ENCODE assay signal across 8 cellular contexts in the genomic region with DNA sequence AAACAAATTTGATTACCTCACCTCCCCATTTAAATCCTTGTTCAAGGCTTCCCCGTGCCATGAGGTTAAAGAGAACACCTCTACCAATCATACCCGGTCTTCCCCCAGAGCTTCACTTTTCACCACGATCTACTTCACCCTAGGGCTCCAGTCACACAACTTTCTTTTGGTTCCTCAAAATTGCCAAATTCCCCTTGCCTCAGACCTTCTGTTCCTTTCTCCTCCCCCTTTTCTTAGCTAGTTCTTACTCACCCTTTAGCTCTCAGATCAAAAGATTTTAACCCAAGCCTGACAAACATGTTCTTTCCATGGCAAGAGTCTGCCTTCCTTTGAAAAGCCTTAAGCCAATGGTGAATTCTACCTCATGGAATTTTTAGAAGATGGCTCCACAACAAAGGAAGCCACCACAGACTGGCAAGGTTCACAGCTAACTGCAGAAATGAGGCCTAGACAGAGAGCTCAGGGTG. TPM values are rescaled to one million over a fixed set of nuclear protein-coding genes. Genes with fewer than 3 reads are reported as not detected.
A peak's percentile ranks its signal among the peaks of the same experiment; 100 is the strongest.
DNase-seq lines count a peak whose midpoint lies in the region; ATAC-seq and TF ChIP-seq lines count a peak whose summit lies in the region.

No MANE protein-coding gene starts in this region.

- TF ChIP-seq POLR2A in heart left ventricle (IDR thresholded peaks at IDR 0.05), result no peak

- DNase-seq in heart left ventricle (no peak), cardiac septum (ENCODE audit: low spot score) (no peak), RPMI7951 (ENCODE audit: low read depth) (peak; percentile 76), fibroblast of pulmonary artery (ENCODE audit: low read depth) (peak; percentile 69), hypothalamus (lab: John Stamatoyannopoulos, UW) (no peak), epidermal melanocyte (ENCODE audit: insufficient read length, low spot score) (no peak), dermis blood vessel endothelial cell (no peak)

- TF ChIP-seq CTCF in heart left ventricle (IDR thresholded peaks at IDR 0.05) (no peak), fibroblast of pulmonary artery (IDR thresholded peaks at IDR 0.05; ENCODE audit: low read length, missing control alignments) (no peak)

- WGBS in heart left ventricle, 4 donors, result 58 to 88% (median 70%) methylated on average over 3 of the region's 3 CpGs

- peak in 3 of 4 donors; percentile 47 to 60 (median 47) for ATAC-seq in heart left ventricle
- ATAC-seq in HG02885 (IDR thresholded peaks at IDR 0.05; ENCODE audit: poor library complexity, unreplicated experiment), result peak; percentile 75

- H3K4me1 ChIP-seq in heart left ventricle, result peaks cover 0 to 85% (median 22%) of the 10 kb centered on the region in 12 donors

- intact Hi-C loops in heart left ventricle (cut with DNase I) (loop anchor here in 1 of 10 donors (5.0 kb wide), 1 partner anchor 52 kb away; no protein-coding TSS in a partner anchor), cardiac septum (cut with DNase I) (no loop called here)

- peaks cover 0 to 7% (median 0%) of the 10 kb centered on the region in 9 donors for H3K36me3 ChIP-seq in heart left ventricle

- H3K27me3 ChIP-seq in heart left ventricle, result no peaks in the 10 kb centered on the region

- H3K4me3 ChIP-seq in heart left ventricle (peak overlapping the region in 1 of 12 donors; percentile 23), fibroblast of pulmonary artery (replicated peaks; ENCODE audit: low read depth, low read length) (no peak overlapping the region)

- no peaks in the 10 kb centered on the region for H3K9me3 ChIP-seq in heart left ventricle

- H3K27ac ChIP-seq in heart left ventricle, result peak overlapping the region in 3 of 12 donors; percentile 6 to 85 (median 11)

RNA-seq across cellular contexts. Expression of gene MAPKAP1, which starts 56.7 kb away (rescaled TPM):
- 100 to 1,000 TPM in 7 of 9 donors, 10 to 100 TPM in 2; 76.2 to 145 (median 113) TPM for total RNA-seq in heart left ventricle
- 100 to 1,000 TPM; 124 to 141 TPM for polyA plus RNA-seq in heart left ventricle
- 96.2 TPM for total RNA-seq in cardiac septum
- 60.6 and 75.0 TPM in 2 replicates for total RNA-seq in RPMI7951 (2014; rRNA removed; shearing (Covaris generic))
- total RNA-seq in dermis blood vessel endothelial cell, result 82.5 and 84.4 TPM in 2 replicates

Comparison
In these comparisons a context has a peak if more than half of its experiments do, and no peak if none do; other contexts are left out.
1. DNase-seq: peak in RPMI7951 (single experiment) and fibroblast of pulmonary artery (single experiment); none in heart left ventricle (0 of 5), cardiac septum (single experiment), hypothalamus (0 of 51), epidermal melanocyte (single experiment) and dermis blood vessel endothelial cell (single experiment).